ENCODE assay signal across 11 cellular contexts in genomic region chr2:216474925-216475670, GRCh38. TPM values are rescaled to one million over a fixed set of nuclear protein-coding genes. Genes with fewer than 3 reads are reported as not detected.
A peak's percentile ranks its signal among the peaks of the same experiment; 100 is the strongest.
DNase-seq lines count a peak whose midpoint lies in the region; ATAC-seq, FAIRE-seq and TF ChIP-seq lines count a peak whose summit lies in the region.
"Had no signal": no experiment of that assay in that cellular context is flagged by ENCODE, and none has a peak within 500 bp of the region (broad histone marks: within the 10 kb centered on the region; RNA-seq: fewer than 3 reads in every experiment).

No MANE protein-coding gene starts in this region.

- 63% methylated on average over 7 of the region's 12 CpGs for WGBS in right lobe of liver (ENCODE audit: insufficient coverage, low coverage, low lambda C conversion rate, missing lambda C conversion rate)
- WGBS in HepG2 (ENCODE audit: low lambda C conversion rate), result 95% methylated on average over 12 of the region's 12 CpGs
- WGBS in upper lobe of left lung, 2 donors, result 71 to 74% methylated on average over 9 to 12 of the region's 12 CpGs
- WGBS in esophagus muscularis mucosa, result 84% methylated on average over 6 of the region's 12 CpGs

- H3K9ac ChIP-seq in HepG2 (ENCODE audit: insufficient read depth, low read depth, low read length), result no peak overlapping the region

- CTCF ChIA-PET in HepG2 (lab: Yijun Ruan, JAX; ENCODE audit: low intra/inter-chr PET ratio, low total read pairs) (no interaction called here), activated B cell treated with CpG ODN at 0.5 μM for 24 hours (lab: Charles Lee) (no interaction called here)

- FAIRE-seq in HepG2 (lab: Jason Lieb, UNC), result no peak
- FAIRE-seq: colon had no signal

- in situ Hi-C loops in HepG2 (cut with HindIII; ENCODE audit: extremely low pct_ligation_motif_present, low pct_unique_long_range_greater_than_20kb), result no loop called here

- H3K4me1 ChIP-seq in right lobe of liver (no peaks in the 10 kb centered on the region), HepG2 (ENCODE audit: insufficient read depth, low read length) (no peaks in the 10 kb centered on the region), upper lobe of left lung (no peaks in the 10 kb centered on the region), esophagus muscularis mucosa (no peaks in the 10 kb centered on the region)

- peaks cover 0 to 13% (median 0%) of the 10 kb centered on the region in 4 donors for H3K36me3 ChIP-seq in right lobe of liver
- H3K36me3 ChIP-seq in HepG2 (replicated peaks in 1 of 2; ENCODE audit: control insufficient read depth in 1 of 2, insufficient read depth in 2 of 2, low read length in 2 of 2), result peaks cover 9 to 29% of the 10 kb centered on the region in 2 experiments
- peaks cover 8 to 66% (median 25%) of the 10 kb centered on the region in 4 donors for H3K36me3 ChIP-seq in upper lobe of left lung
- peaks cover 25 to 83% (median 60%) of the 10 kb centered on the region in 4 donors for H3K36me3 ChIP-seq in esophagus muscularis mucosa

- H2AFZ ChIP-seq in HepG2 (ENCODE audit: low read length), result no peak overlapping the region

- ATAC-seq in right lobe of liver (peak in 3 of 4 donors; percentile 26 to 38 (median 26)), HepG2 (no peak; the same call in 2 of the 3 replicates), HG03097 (IDR thresholded peaks at IDR 0.05; ENCODE audit: low FRiP score, unreplicated experiment) (peak; percentile 70), activated B cell treated with CpG ODN at 0.5 μM for 24 hours (ENCODE audit: low read depth) (peak; percentile 49), upper lobe of left lung (ENCODE audit: low FRiP score in 2 of 2) (peak; percentile 17 to 64)

- H3K27me3 ChIP-seq in right lobe of liver, result no peaks in the 10 kb centered on the region
- H3K27me3 ChIP-seq in HepG2 (ENCODE audit: control insufficient read depth in 1 of 2, insufficient read depth in 2 of 2, low read length in 2 of 2), result no peaks in the 10 kb centered on the region
- H3K27me3 ChIP-seq in upper lobe of left lung, result no peaks in the 10 kb centered on the region
- no peaks in the 10 kb centered on the region for H3K27me3 ChIP-seq in esophagus muscularis mucosa

- intact Hi-C loops in right lobe of liver (cut with DNase I) (no loop called here), HepG2 (cut with micrococcal nuclease; ENCODE audit: unreplicated experiment) (no loop called here), activated B cell treated with CpG ODN at 0.5 μM for 24 hours (cut with micrococcal nuclease) (loop anchor here (2.0 kb wide), 1 partner anchor 18 kb away; no protein-coding TSS in a partner anchor), esophagus muscularis mucosa (cut with DNase I) (no loop called here)

- POLR2A ChIA-PET in HepG2 (lab: Yijun Ruan, JAX) (no interaction called here), activated B cell treated with CpG ODN at 0.5 μM for 24 hours (lab: Charles Lee) (interaction anchor here (0.9 to 2.6 kb wide), 4 partner anchors 9 to 63 kb away, joined by 3 to 11 read pairs (median 4); partner anchors contain the start of genes RPL37A and SMARCAL1)

- TF ChIP-seq RAD21 in HepG2 (CRISPR knock-in tag; IDR thresholded peaks at IDR 0.05), result no peak

- H3K9me3 Mint-ChIP-seq in activated B cell treated with CpG ODN at 0.5 μM for 24 hours, result no peaks in the 10 kb centered on the region

- H3K4me3 Mint-ChIP-seq in activated B cell treated with CpG ODN at 0.5 μM for 24 hours, result peak overlapping the region; percentile 52

- no TSS peak for BruUV-seq in HepG2 (replicated peaks; lab: Mats Ljungman, UMichigan)

- no peak overlapping the region for H3K4me2 ChIP-seq in HepG2 (ENCODE audit: low read depth, low read length)

- no peaks in the 10 kb centered on the region for H3K27me3 Mint-ChIP-seq in activated B cell treated with CpG ODN at 0.5 μM for 24 hours

- H3K27ac ChIP-seq in right lobe of liver (no peak overlapping the region), HepG2 (ENCODE audit: extremely low read length, insufficient read depth, low read length) (no peak overlapping the region), upper lobe of left lung (no peak overlapping the region), esophagus muscularis mucosa (replicated peaks in 1 of 4) (no peak overlapping the region)
- H3K27ac ChIP-seq: C4-2B, SK-N-MC had no signal

- DNase-seq in right lobe of liver (no peak), HepG2 (ENCODE audit: low spot score) (no peak), activated B cell treated with CpG ODN at 0.5 μM for 24 hours (no peak), upper lobe of left lung (peak in 1 of 2 donors; percentile 34), esophagus muscularis mucosa (ENCODE audit: extremely low spot score) (no peak), GM10266 (ENCODE audit: extremely low spot score) (no peak), iPS-NIHi7 (ENCODE audit: extremely low spot score) (no peak)

- TF ChIP-seq CTCF in right lobe of liver (IDR thresholded peaks at IDR 0.05), result no peak
- TF ChIP-seq CTCF in HepG2 (CRISPR knock-in tag; IDR thresholded peaks at IDR 0.05), result no peak
- no peak for TF ChIP-seq CTCF in activated B cell treated with CpG ODN at 0.5 μM for 24 hours (IDR thresholded peaks at IDR 0.05)
- no peak for TF ChIP-seq CTCF in upper lobe of left lung (IDR thresholded peaks at IDR 0.05)
- no peak for TF ChIP-seq CTCF in esophagus muscularis mucosa (IDR thresholded peaks at IDR 0.05)
- TF ChIP-seq CTCF in GM10266 (IDR thresholded peaks at IDR 0.05; ENCODE audit: control insufficient read depth, insufficient read depth, low read depth, missing control alignments), result no peak

- no peak for TF ChIP-seq POLR2A in right lobe of liver (IDR thresholded peaks at IDR 0.05)
- no peak for TF ChIP-seq POLR2A in HepG2 (IDR thresholded peaks at IDR 0.05; ENCODE audit: insufficient read depth in 1 of 2, low read depth in 2 of 2, low read length in 2 of 2)
- TF ChIP-seq POLR2A in upper lobe of left lung (IDR thresholded peaks at IDR 0.05), result no peak
- no peak for TF ChIP-seq POLR2A in esophagus muscularis mucosa (IDR thresholded peaks at IDR 0.05; ENCODE audit: low read depth)

- H3K4me1 Mint-ChIP-seq in activated B cell treated with CpG ODN at 0.5 μM for 24 hours, result peaks cover 14% of the 10 kb centered on the region

- no peak for TF ChIP-seq EP300 in HepG2 (IDR thresholded peaks at IDR 0.05; ENCODE audit: low read depth in 2 of 2, low read length in 2 of 2)
- TF ChIP-seq EP300 in HepG2 (CRISPR knock-in tag; IDR thresholded peaks at IDR 0.05; ENCODE audit: borderline replicate concordance), result no peak
- no peak for TF ChIP-seq EP300 in upper lobe of left lung (IDR thresholded peaks at IDR 0.05)
- no peak for TF ChIP-seq EP300 in esophagus muscularis mucosa (IDR thresholded peaks at IDR 0.05)

- H3K36me3 Mint-ChIP-seq in activated B cell treated with CpG ODN at 0.5 μM for 24 hours (ENCODE audit: low read depth), result peaks cover 51% of the 10 kb centered on the region

- H3K9me3 ChIP-seq in right lobe of liver, result no peaks in the 10 kb centered on the region
- H3K9me3 ChIP-seq in HepG2 (ENCODE audit: low read length), result no peaks in the 10 kb centered on the region
- no peaks in the 10 kb centered on the region for H3K9me3 ChIP-seq in upper lobe of left lung
- no peaks in the 10 kb centered on the region for H3K9me3 ChIP-seq in esophagus muscularis mucosa

- no peaks in the 10 kb centered on the region for H3K79me2 ChIP-seq in HepG2 (ENCODE audit: insufficient read depth, low read length)

- H3K4me3 ChIP-seq in right lobe of liver (no peak overlapping the region), HepG2 (replicated peaks in 1 of 3; ENCODE audit: insufficient read depth in 1 of 3, low read depth in 2 of 3, low read length in 3 of 3) (no peak overlapping the region), upper lobe of left lung (no peak overlapping the region), esophagus muscularis mucosa (no peak overlapping the region)
- H3K4me3 ChIP-seq: SK-N-MC had no signal

- no peak overlapping the region for H3K27ac Mint-ChIP-seq in activated B cell treated with CpG ODN at 0.5 μM for 24 hours

- no peaks in the 10 kb centered on the region for H4K20me1 ChIP-seq in HepG2 (ENCODE audit: insufficient read depth, low read length)

TF ChIP-seq in HepG2, 621 proteins besides CTCF, POLR2A, EP300 and RAD21 (continues in another document):
- no peak for TF ChIP-seq ELF1 (CRISPR knock-in tag; IDR thresholded peaks at IDR 0.05)

RNA-seq across cellular contexts. Expression of gene RPL37A, which starts 23.5 kb away (rescaled TPM):
- total RNA-seq in right lobe of liver (100 to 1,000 TPM; 383 to 894 (median 710) TPM), HepG2 (2016; rRNA removed; fragmentation: Illumina TruSeq; extraction: Trizol) (6,902 and 7,071 TPM in 2 replicates), activated B cell treated with CpG ODN at 0.5 μM for 24 hours (4,501 and 5,377 TPM in 2 replicates), upper lobe of left lung (1,000 to 10,000 TPM in 4 of 6 donors, 100 to 1,000 TPM in 2; 694 to 2,232 (median 1,163) TPM), esophagus muscularis mucosa (1,000 to 10,000 TPM; 1,371 to 1,915 (median 1,581) TPM)
- total RNA-seq in HepG2 (2016; cell fraction: cytosol; rRNA removed; fragmentation: Illumina TruSeq; extraction: Trizol; ENCODE audit: low read depth), result 11,484 and 12,287 TPM in 2 replicates
- 6,918 and 7,424 TPM in 2 replicates for total RNA-seq in HepG2 (2016; cell fraction: insoluble cytoplasmic fraction; rRNA removed; fragmentation: Illumina TruSeq; extraction: Trizol)
- 16,795 and 17,457 TPM in 2 replicates for total RNA-seq in HepG2 (2016; cell fraction: membrane; rRNA removed; fragmentation: Illumina TruSeq; extraction: Trizol)
- 2,427 and 2,707 TPM in 2 replicates for total RNA-seq in HepG2 (2016; cell fraction: nucleus; rRNA removed; fragmentation: Illumina TruSeq; extraction: Trizol)
- 7,317 and 7,910 TPM in 2 replicates for polyA plus RNA-seq in HepG2 (2011; rRNA removed)
- polyA plus RNA-seq in HepG2 (2011; cell fraction: cytosol; rRNA removed), result 3,435 and 3,576 TPM in 2 replicates
- polyA plus RNA-seq in HepG2 (2011; cell fraction: nucleus; rRNA removed), result 934 and 1,174 TPM in 2 replicates
- polyA plus RNA-seq in HepG2 (2012), result 7,692 and 8,090 TPM in 2 replicates
- 11,969 and 13,234 TPM in 2 replicates for polyA plus RNA-seq in HepG2 (2016; cell fraction: cytosol; fragmentation: Illumina TruSeq; extraction: Trizol; ENCODE audit: low read depth)
- polyA plus RNA-seq in HepG2 (2016; cell fraction: insoluble cytoplasmic fraction; fragmentation: Illumina TruSeq; extraction: Trizol; ENCODE audit: low read depth), result 6,005 and 6,067 TPM in 2 replicates
- 14,650 and 14,956 TPM in 2 replicates for polyA plus RNA-seq in HepG2 (2016; cell fraction: membrane; fragmentation: Illumina TruSeq; extraction: Trizol; ENCODE audit: low read depth)
- 4,147 and 4,271 TPM in 2 replicates for polyA plus RNA-seq in HepG2 (2016; cell fraction: nucleus; fragmentation: Illumina TruSeq; extraction: Trizol; ENCODE audit: insufficient read depth, low read depth)
- 537 and 682 TPM in 2 replicates for polyA minus RNA-seq in HepG2 (2011; rRNA and poly(A)+ RNA removed; ENCODE audit: low replicate concordance)
- polyA minus RNA-seq in HepG2 (2011; cell fraction: cytosol; rRNA and poly(A)+ RNA removed), result 1,971 TPM in 2 replicates
- polyA minus RNA-seq in HepG2 (2011; cell fraction: nucleus; rRNA and poly(A)+ RNA removed), result 601 and 721 TPM in 2 replicates
